In genomic region chr19:6373096-6373812, GRCh38 we compare ENCODE assay signal across 8 cellular contexts. TPM values are rescaled to one million over a fixed set of nuclear protein-coding genes. Genes with fewer than 3 reads are reported as not detected.
DNase-seq lines count a peak whose midpoint lies in the region; ATAC-seq and TF ChIP-seq lines count a peak whose summit lies in the region.

No MANE protein-coding gene starts in this region.

- H3K4me3 ChIP-seq in GM12864 (ENCODE audit: low read depth, low read length) (peak overlapping the region; percentile 98), left ventricle myocardium inferior (peak overlapping the region; percentile 99), upper lobe of left lung (peak overlapping the region; percentile 76 to 99 (median 82))

- H3K27ac Mint-ChIP-seq in T-helper 1 cell treated with Interleukin-12 subunit alpha and Interleukin-12 subunit beta and Interleukin-4 antibody, amounts not matched to agents 30 μg/mL and 1 μg/mL, for 36 hours, result peak overlapping the region; percentile 91
- peak overlapping the region; percentile 98 for H3K27ac Mint-ChIP-seq in progenitor cell of endocrine pancreas

- peak overlapping the region; percentile 86 for H3K4me3 Mint-ChIP-seq in T-helper 1 cell treated with Interleukin-12 subunit alpha and Interleukin-12 subunit beta and Interleukin-4 antibody, amounts not matched to agents 30 μg/mL and 1 μg/mL, for 36 hours
- peak overlapping the region; percentile 87 for H3K4me3 Mint-ChIP-seq in progenitor cell of endocrine pancreas (ENCODE audit: low read depth)

- no peaks in the 10 kb centered on the region for H3K9me3 Mint-ChIP-seq in T-helper 1 cell treated with Interleukin-12 subunit alpha and Interleukin-12 subunit beta and Interleukin-4 antibody, amounts not matched to agents 30 μg/mL and 1 μg/mL, for 36 hours
- H3K9me3 Mint-ChIP-seq in progenitor cell of endocrine pancreas (ENCODE audit: low read depth), result no peaks in the 10 kb centered on the region

- H3K9me3 ChIP-seq in left ventricle myocardium inferior (replicated peaks) (no peaks in the 10 kb centered on the region), upper lobe of left lung (no peaks in the 10 kb centered on the region)

- H3K27ac ChIP-seq in left ventricle myocardium inferior (replicated peaks), result peak overlapping the region; percentile 100
- peak overlapping the region; percentile 93 to 99 (median 96) for H3K27ac ChIP-seq in upper lobe of left lung

- WGBS in upper lobe of left lung, 2 donors, result 1 to 2% methylated on average over 18 to 26 of the region's 53 CpGs

- intact Hi-C loops in left ventricle myocardium inferior (cut with micrococcal nuclease), result no loop called here

- H3K4me1 ChIP-seq in left ventricle myocardium inferior, result peaks cover 22% of the 10 kb centered on the region
- H3K4me1 ChIP-seq in upper lobe of left lung, result peaks cover 9 to 27% (median 12%) of the 10 kb centered on the region in 4 donors

- no peak for TF ChIP-seq EP300 in upper lobe of left lung (IDR thresholded peaks at IDR 0.05)

- peaks cover 14% of the 10 kb centered on the region for H3K36me3 Mint-ChIP-seq in T-helper 1 cell treated with Interleukin-12 subunit alpha and Interleukin-12 subunit beta and Interleukin-4 antibody, amounts not matched to agents 30 μg/mL and 1 μg/mL, for 36 hours (ENCODE audit: low read depth)
- H3K36me3 Mint-ChIP-seq in progenitor cell of endocrine pancreas (ENCODE audit: insufficient read depth), result peaks cover 9% of the 10 kb centered on the region

- ATAC-seq in HG02938 (IDR thresholded peaks at IDR 0.05; ENCODE audit: unreplicated experiment), result peak; percentile 51
- ATAC-seq in upper lobe of left lung (ENCODE audit: low FRiP score in 2 of 2), result peak; percentile 93 to 96

- H3K27me3 ChIP-seq in left ventricle myocardium inferior (ENCODE audit: low read depth) (no peaks in the 10 kb centered on the region), upper lobe of left lung (no peaks in the 10 kb centered on the region)

- H3K27me3 Mint-ChIP-seq in T-helper 1 cell treated with Interleukin-12 subunit alpha and Interleukin-12 subunit beta and Interleukin-4 antibody, amounts not matched to agents 30 μg/mL and 1 μg/mL, for 36 hours (ENCODE audit: low read depth), result no peaks in the 10 kb centered on the region
- no peaks in the 10 kb centered on the region for H3K27me3 Mint-ChIP-seq in progenitor cell of endocrine pancreas

- peaks cover 12% of the 10 kb centered on the region for H3K4me1 Mint-ChIP-seq in T-helper 1 cell treated with Interleukin-12 subunit alpha and Interleukin-12 subunit beta and Interleukin-4 antibody, amounts not matched to agents 30 μg/mL and 1 μg/mL, for 36 hours (ENCODE audit: low read depth)
- peaks cover 5% of the 10 kb centered on the region for H3K4me1 Mint-ChIP-seq in progenitor cell of endocrine pancreas (ENCODE audit: low read depth)

- no peak for TF ChIP-seq POLR2A in upper lobe of left lung (IDR thresholded peaks at IDR 0.05)

- H3K36me3 ChIP-seq in left ventricle myocardium inferior (peaks cover 20% of the 10 kb centered on the region), upper lobe of left lung (peaks cover 0 to 26% (median 18%) of the 10 kb centered on the region in 4 donors)

- TF ChIP-seq CTCF in GM12864 (IDR thresholded peaks at IDR 0.05; ENCODE audit: low read depth, low read length, missing control alignments), result no peak
- TF ChIP-seq CTCF in left ventricle myocardium inferior (IDR thresholded peaks at IDR 0.05; ENCODE audit: borderline replicate concordance), result no peak
- no peak for TF ChIP-seq CTCF in progenitor cell of endocrine pancreas (IDR thresholded peaks at IDR 0.05; ENCODE audit: unreplicated experiment)
- TF ChIP-seq CTCF in upper lobe of left lung (IDR thresholded peaks at IDR 0.05), result no peak

- DNase-seq in GM12864 (ENCODE audit: low read depth) (peak; percentile 92), NCI-H1694 treated with DMSO at 0.1 percent for 48 hours (lab: John Stamatoyannopoulos, UW) (peak; percentile 77), amniotic stem cell (lab: John Stamatoyannopoulos, UW) (peak; percentile 98), left ventricle myocardium inferior (peak; percentile 99), progenitor cell of endocrine pancreas (ENCODE audit: low spot score, unreplicated experiment) (peak; percentile 95), upper lobe of left lung (peak; percentile 99 to 100)

RNA-seq across cellular contexts. Expression of gene ALKBH7, which starts 0.7 kb away (rescaled TPM):
- 142 TPM for total RNA-seq in left ventricle myocardium inferior
- 72.1 and 79.1 TPM in 2 replicates for total RNA-seq in progenitor cell of endocrine pancreas
- total RNA-seq in upper lobe of left lung, result 100 to 1,000 TPM in 1 of 6 donors, 10 to 100 TPM in 5; 58.5 to 105 (median 77.0) TPM

RNA-seq across cellular contexts. Expression of gene PSPN, which starts 2.5 kb away (rescaled TPM):
- total RNA-seq in left ventricle myocardium inferior (1.2 TPM), progenitor cell of endocrine pancreas (4.3 TPM in 2 replicates), upper lobe of left lung (1 to 10 TPM in 5 of 6 donors, under 1 TPM in 1; 1.00 to 2.6 (median 1.5) TPM)

RNA-seq across cellular contexts. Expression of gene CLPP, which starts 11.9 kb away (rescaled TPM):
- total RNA-seq in left ventricle myocardium inferior (72.3 TPM), progenitor cell of endocrine pancreas (58.0 and 61.3 TPM in 2 replicates), upper lobe of left lung (10 to 100 TPM; 46.1 to 93.2 (median 66.2) TPM)

RNA-seq across cellular contexts. Expression of gene GTF2F1, which starts 19.7 kb away (rescaled TPM):
- 33.8 TPM for total RNA-seq in left ventricle myocardium inferior
- total RNA-seq in progenitor cell of endocrine pancreas, result 75.1 and 77.8 TPM in 2 replicates
- 10 to 100 TPM; 40.3 to 76.6 (median 51.0) TPM for total RNA-seq in upper lobe of left lung

RNA-seq across cellular contexts. Expression of gene ACER1, which starts 39.8 kb away (rescaled TPM):
- not detected for total RNA-seq in left ventricle myocardium inferior
- total RNA-seq in progenitor cell of endocrine pancreas, result not detected in 2 replicates
- total RNA-seq in upper lobe of left lung, result not detected

Comparison
In these comparisons a context has a peak if more than half of its experiments do, and no peak if none do; other contexts are left out.
1. Peak in every context shown above with its lines: DNase-seq, ATAC-seq, H3K4me3 ChIP-seq and H3K27ac ChIP-seq.